In genomic region chr11:74534216-74534615, GRCh38 we compare ENCODE assay signal across 19 cellular contexts. TPM values are rescaled to one million over a fixed set of nuclear protein-coding genes. Genes with fewer than 3 reads are reported as not detected.
DNase-seq lines count a peak whose midpoint lies in the region; FAIRE-seq and TF ChIP-seq lines count a peak whose summit lies in the region.
"Had no signal": no experiment of that assay in that cellular context is flagged by ENCODE, and none has a peak within 500 bp of the region (broad histone marks: within the 10 kb centered on the region; RNA-seq: fewer than 3 reads in every experiment).

No MANE protein-coding gene starts in this region.

- FAIRE-seq in small intestine (lab: Jason Lieb, UNC) (no peak), GM19239 (lab: Jason Lieb, UNC) (no peak)
- FAIRE-seq: A549 had no signal

- TF ChIP-seq POLR2A in vagina (IDR thresholded peaks at IDR 0.05) = no peak

- intact Hi-C loops in Caco-2 (cut with micrococcal nuclease; ENCODE audit: unreplicated experiment) (no loop called here), vagina (cut with DNase I) (no loop called here)

- H3K9me3 ChIP-seq in Caco-2 (peaks cover 12% of the 10 kb centered on the region), SK-N-MC (ENCODE audit: low read depth, low read length) (no peaks in the 10 kb centered on the region; the same call in 1 of the 2 replicates), small intestine (ENCODE audit: control insufficient read depth, low read depth) (no peaks in the 10 kb centered on the region), vagina (no peaks in the 10 kb centered on the region)
- H3K9me3 ChIP-seq: A549 had no signal

- 6 to 37% (median 20%) methylated on average over 2 of the region's 2 CpGs for WGBS in small intestine, 3 donors

- H3K27ac Mint-ChIP-seq in Caco-2 (ENCODE audit: unreplicated experiment) = peak overlapping the region; percentile 82

- CTCF ChIA-PET in Caco-2 (lab: Charles Lee) = interaction anchor here (1.2 kb wide), 1 partner anchor 41 kb away, joined by 3 read pairs; the partner anchor contains the start of gene LIPT2

- POLR2A ChIA-PET in Caco-2 (lab: Charles Lee) = interaction anchor here (1.6 kb wide), 1 partner anchor 41 kb away, joined by 6 read pairs; the partner anchor contains the start of gene LIPT2

- H3K27me3 Mint-ChIP-seq in Caco-2 (ENCODE audit: insufficient read depth, unreplicated experiment) = no peaks in the 10 kb centered on the region

- peak overlapping the region; percentile 19 for H3K4me3 Mint-ChIP-seq in Caco-2 (ENCODE audit: unreplicated experiment)

- no TSS peak for BruUV-seq in Caco-2 (replicated peaks; lab: Mats Ljungman, UMichigan)

- H3K4me3 ChIP-seq in Caco-2 (ENCODE audit: low read depth, low read length) (no peak overlapping the region), SK-N-MC (no peak overlapping the region), small intestine (ENCODE audit: low read depth in 1 of 2, low read length in 2 of 2) (no peak overlapping the region), vagina (no peak overlapping the region), H7 (ENCODE audit: insufficient read depth, low read depth, low read length) (no peak overlapping the region)
- H3K4me3 ChIP-seq: A549, BLaER1 had no signal

- peaks cover 32% of the 10 kb centered on the region for H3K4me1 Mint-ChIP-seq in Caco-2 (ENCODE audit: low read depth, unreplicated experiment)

- TF ChIP-seq CTCF in Caco-2 (IDR thresholded peaks at IDR 0.05; ENCODE audit: insufficient read depth in 1 of 2, low read depth in 1 of 2, low read length in 1 of 2, severe bottlenecking in 1 of 2, unreplicated experiment in 1 of 2) (no peak), vagina (IDR thresholded peaks at IDR 0.05) (no peak)

- peaks cover 24% of the 10 kb centered on the region for H3K9me3 Mint-ChIP-seq in Caco-2 (ENCODE audit: unreplicated experiment)

- no peaks in the 10 kb centered on the region for H3K36me3 Mint-ChIP-seq in Caco-2 (ENCODE audit: insufficient read depth, unreplicated experiment)

- DNase-seq in Caco-2 (no peak), SK-N-MC (ENCODE audit: low read depth, low spot score) (no peak), iPS-NIHi7 (ENCODE audit: extremely low spot score) (peak; percentile 19), small intestine (peak; percentile 64), vagina (ENCODE audit: extremely low spot score in 2 of 2) (no peak), CD1c-positive myeloid dendritic cell (ENCODE audit: extremely low spot score) (no peak), GM19239 (ENCODE audit: insufficient read length, low spot score) (no peak), H7 (no peak)
- DNase-seq: DMS79 treated with DMSO at 0.1 percent for 48 hours, HCEC 1CT, NCI-H1105 treated with DMSO at 0.1 percent for 48 hours, NCI-H1694, NCI-H2081 treated with DMSO at 0.1 percent for 48 hours, NCI-H510A, NCI-H748 treated with DMSO at 0.1 percent for 48 hours, OCI-M1, SHP77 had no signal

- no peaks in the 10 kb centered on the region for H3K36me3 ChIP-seq in Caco-2 (ENCODE audit: control insufficient read depth, insufficient read depth, low read length)
- no peaks in the 10 kb centered on the region for H3K36me3 ChIP-seq in SK-N-MC (ENCODE audit: insufficient read depth, low read length)
- no peaks in the 10 kb centered on the region for H3K36me3 ChIP-seq in small intestine (ENCODE audit: control insufficient read depth in 2 of 2, insufficient read depth in 2 of 2, low read length in 2 of 2)
- H3K36me3 ChIP-seq in vagina = no peaks in the 10 kb centered on the region
- no peaks in the 10 kb centered on the region for H3K36me3 ChIP-seq in H7 (replicated peaks; ENCODE audit: control insufficient read depth, insufficient read depth, low read length)
- H3K36me3 ChIP-seq: BLaER1 had no signal

- H3K4me1 ChIP-seq in Caco-2 (peaks cover 25% of the 10 kb centered on the region), small intestine (ENCODE audit: control insufficient read depth in 2 of 2, insufficient read depth in 1 of 2, low read depth in 1 of 2, low read length in 1 of 2) (peaks cover 5 to 6% of the 10 kb centered on the region in 2 donors), vagina (peaks cover 10% of the 10 kb centered on the region)
- H3K4me1 ChIP-seq: A549 had no signal

- H3K9ac ChIP-seq in SK-N-MC (ENCODE audit: insufficient read length) = no peak overlapping the region
- H3K9ac ChIP-seq: BLaER1 had no signal

- H3K27me3 ChIP-seq in Caco-2 (replicated peaks; ENCODE audit: control insufficient read depth, insufficient read depth, low read length) = no peaks in the 10 kb centered on the region
- H3K27me3 ChIP-seq in small intestine (ENCODE audit: control insufficient read depth in 2 of 2, insufficient read depth in 2 of 2, low read length in 2 of 2) = no peaks in the 10 kb centered on the region
- H3K27me3 ChIP-seq in vagina = no peaks in the 10 kb centered on the region
- H3K27me3 ChIP-seq in H7 (ENCODE audit: control insufficient read depth, insufficient read depth, low read length) = no peaks in the 10 kb centered on the region
- H3K27me3 ChIP-seq: BLaER1 had no signal

- 0 out of 2 replicates have a peak overlapping the region, but pooled peaks have one; percentile 10 for H3K27ac ChIP-seq in SK-N-MC
- H3K27ac ChIP-seq in small intestine (ENCODE audit: low read depth in 1 of 2, low read length in 1 of 2) = peak overlapping the region; percentile 78 to 89
- no peak overlapping the region for H3K27ac ChIP-seq in vagina
- H3K27ac ChIP-seq: A549, BLaER1 had no signal

RNA-seq across cellular contexts. Expression of gene LIPT2, which starts 40.7 kb away (rescaled TPM):
- 10.5 and 14.4 TPM in 2 replicates for total RNA-seq in Caco-2 (2022)
- polyA plus RNA-seq in small intestine = 10 to 100 TPM in 1 of 3 donors, 1 to 10 TPM in 2; 4.9 to 11.1 (median 8.8) TPM
- 3.9 TPM for total RNA-seq in vagina
- total RNA-seq in H7 (2014; rRNA removed; shearing (Covaris generic)) = 22.9 and 24.0 TPM in 2 replicates

RNA-seq across cellular contexts. Expression of gene POLD3, which starts 58.2 kb away (rescaled TPM):
- 45.8 and 49.7 TPM in 2 replicates for total RNA-seq in Caco-2 (2022)
- polyA plus RNA-seq in small intestine = 10 to 100 TPM; 11.1 to 25.9 (median 12.5) TPM
- 13.5 TPM for total RNA-seq in vagina
- 31.8 and 36.8 TPM in 2 replicates for total RNA-seq in H7 (2014; rRNA removed; shearing (Covaris generic))

Comparison
In these comparisons a context has a peak if more than half of its experiments do, and no peak if none do; other contexts are left out.
1. DNase-seq: peak in iPS-NIHi7 (single experiment) and small intestine (single experiment); none in Caco-2 (0 of 2), SK-N-MC (single experiment), vagina (0 of 2), CD1c-positive myeloid dendritic cell (single experiment), GM19239 (single experiment) and H7 (single experiment).